ENCODE assay signal across 26 cellular contexts in genomic region chr10:80659284-80659683, GRCh38.
"Had no signal": no experiment of that assay in that cellular context is flagged by ENCODE, and none has a peak within 500 bp of the region (broad histone marks: within the 10 kb centered on the region; RNA-seq: fewer than 3 reads in every experiment).

No MANE protein-coding gene starts in this region.

- H3K27ac ChIP-seq: brain microvascular endothelial cell, KMS-11 had no signal

- H3K4me2 ChIP-seq: KMS-11 had no signal

- H3K27me3 ChIP-seq: brain microvascular endothelial cell had no signal

- H3K36me3 ChIP-seq: brain microvascular endothelial cell had no signal

- H3K36me3 Mint-ChIP-seq: activated naive CD4-positive, alpha-beta T cell treated with anti-CD3 and anti-CD28 coated beads, Interleukin-2, amount 10 ng/mL, durations not matched to agents 7 days and 5 days; activated naive CD8-positive, alpha-beta T cell treated with anti-CD3 and anti-CD28 coated beads for 36 hours had no signal

- H3K9ac ChIP-seq: KMS-11 had no signal

- H3K4me3 Mint-ChIP-seq: activated B cell treated with CpG ODN at 0.5 μM for 24 hours; activated CD4-positive, alpha-beta T cell treated with anti-CD3 and anti-CD28 coated beads, Interleukin-2, amount 10 ng/mL, durations not matched to agents 24 days and 14 days; activated naive CD4-positive, alpha-beta T cell treated with anti-CD3 and anti-CD28 coated beads, Interleukin-2, amount 10 ng/mL, durations not matched to agents 7 days and 5 days; activated naive CD8-positive, alpha-beta T cell treated with anti-CD3 and anti-CD28 coated beads for 36 hours; activated T-helper 17 cell treated with anti-CD3 and anti-CD28 coated beads, Interleukin-2, amount 50 U/mL, for 72 hours; T-helper 17 cell had no signal

- ATAC-seq: activated T-helper 17 cell treated with anti-CD3 and anti-CD28 coated beads, Interleukin-2, amount 50 U/mL, for 72 hours; Panc1; T-helper 17 cell had no signal

- DNase-seq: activated B cell treated with CpG ODN at 0.5 μM for 24 hours; activated CD4-positive, alpha-beta T cell treated with anti-CD3 and anti-CD28 coated beads for 1 hour; activated CD4-positive, alpha-beta T cell treated with anti-CD3 and anti-CD28 coated beads, Interleukin-2, amount 10 ng/mL, durations not matched to agents 24 days and 14 days; activated CD4-positive, alpha-beta T cell treated with anti-CD3 and anti-CD28 coated beads, Interleukin-2, amount 50 U/mL, for 48 hours; activated gamma-delta T cell treated with Interleukin-2 at 50 U/mL for 16 hours; activated naive CD4-positive, alpha-beta T cell treated with anti-CD3 and anti-CD28 coated beads, Interleukin-2, amount 10 ng/mL, durations not matched to agents 7 days and 5 days; activated naive CD8-positive, alpha-beta T cell treated with anti-CD3 and anti-CD28 coated beads for 36 hours; activated T-cell treated with anti-CD3 and anti-CD28 coated beads, Interleukin-2, amount 50 U/mL, for 48 hours; brain microvascular endothelial cell; caudate nucleus; NCI-H1092; NCI-H1417; NCI-H2029; NCI-H2107; NCI-H345; NCI-H510A; NCI-H526 treated with DMSO at 0.1 percent for 48 hours; NK-92 treated with Interleukin-12 subunit alpha and Interleukin-12 subunit beta, amount 100 ng/mL, for 24 hours; OCI-M1; RPMI8226; SHP77; T-helper 17 cell; T-helper 9 cell had no signal

- H3K9me3 Mint-ChIP-seq: activated B cell treated with CpG ODN at 0.5 μM for 24 hours; activated CD4-positive, alpha-beta T cell treated with anti-CD3 and anti-CD28 coated beads, Interleukin-2, amount 10 ng/mL, durations not matched to agents 24 days and 14 days; activated naive CD4-positive, alpha-beta T cell treated with anti-CD3 and anti-CD28 coated beads, Interleukin-2, amount 10 ng/mL, durations not matched to agents 7 days and 5 days; activated naive CD8-positive, alpha-beta T cell treated with anti-CD3 and anti-CD28 coated beads for 36 hours; activated T-helper 17 cell treated with anti-CD3 and anti-CD28 coated beads, Interleukin-2, amount 50 U/mL, for 72 hours had no signal

- H3K27ac Mint-ChIP-seq: activated B cell treated with CpG ODN at 0.5 μM for 24 hours; activated CD4-positive, alpha-beta T cell treated with anti-CD3 and anti-CD28 coated beads, Interleukin-2, amount 10 ng/mL, durations not matched to agents 24 days and 14 days; activated naive CD4-positive, alpha-beta T cell treated with anti-CD3 and anti-CD28 coated beads, Interleukin-2, amount 10 ng/mL, durations not matched to agents 7 days and 5 days; activated naive CD8-positive, alpha-beta T cell treated with anti-CD3 and anti-CD28 coated beads for 36 hours; activated T-helper 17 cell treated with anti-CD3 and anti-CD28 coated beads, Interleukin-2, amount 50 U/mL, for 72 hours; T-helper 17 cell had no signal
